In genomic region chr1:231108500-231109254, GRCh38 we compare ENCODE assay signal across 20 cellular contexts. TPM values are rescaled to one million over a fixed set of nuclear protein-coding genes. Genes with fewer than 3 reads are reported as not detected.
"Had no signal": no experiment of that assay in that cellular context is flagged by ENCODE, and none has a peak within 500 bp of the region (broad histone marks: within the 10 kb centered on the region; RNA-seq: fewer than 3 reads in every experiment).

No MANE protein-coding gene starts in this region.

- ATAC-seq: activated T-cell treated with anti-CD3 and anti-CD28 coated beads, Interleukin-2, amount 50 U/mL, for 4 hours; foreskin keratinocyte; left lobe of liver; stimulated activated memory B cell treated with anti-CD40 and anti-IgM and Interleukin-4, amounts not matched to agents 10 μg/mL and 1 μg/mL and 100 μg/mL, for 72 hours had no signal

- H3K27me3 ChIP-seq: upper lobe of left lung had no signal

- H3K36me3 ChIP-seq: spleen, thoracic aorta, upper lobe of left lung had no signal

- H3K27ac ChIP-seq: dorsolateral prefrontal cortex, epithelial cell of prostate, foreskin keratinocyte, thoracic aorta, upper lobe of left lung, VCaP had no signal

- H3K4me1 ChIP-seq: foreskin keratinocyte had no signal

- H3K4me3 ChIP-seq: dorsolateral prefrontal cortex, lung, spleen, thoracic aorta, upper lobe of left lung had no signal

- H3K9me3 Mint-ChIP-seq: activated naive CD4-positive, alpha-beta T cell treated with anti-CD3 and anti-CD28 coated beads, Interleukin-2, amount 10 ng/mL, durations not matched to agents 7 days and 5 days; natural killer cell treated with Interleukin-12 subunit alpha and Interleukin-12 subunit beta and Interleukin-15 and Interleukin-18, amount 100 ng/mL, for 72 hours; T-helper 1 cell treated with Interleukin-12 subunit alpha and Interleukin-12 subunit beta and Interleukin-4 antibody, amounts not matched to agents 30 μg/mL and 1 μg/mL, for 36 hours had no signal

- H3K9me3 ChIP-seq: thoracic aorta, upper lobe of left lung had no signal

- H3K4me1 Mint-ChIP-seq: activated naive CD4-positive, alpha-beta T cell treated with anti-CD3 and anti-CD28 coated beads, Interleukin-2, amount 10 ng/mL, durations not matched to agents 7 days and 5 days had no signal

- DNase-seq: activated CD8-positive, alpha-beta memory T cell treated with anti-CD3 and anti-CD28 coated beads, Interleukin-2, amount 50 U/mL, for 4 hours; activated effector memory CD4-positive, alpha-beta T cell treated with Interleukin-2 at 50 U/mL for 16 hours; activated naive CD4-positive, alpha-beta T cell treated with anti-CD3 and anti-CD28 coated beads, Interleukin-2, amount 10 ng/mL, durations not matched to agents 7 days and 5 days; activated T-cell treated with anti-CD3 and anti-CD28 coated beads, Interleukin-2, amount 50 U/mL, for 4 hours; foreskin keratinocyte; kidney; nucleus accumbens; posterior cingulate gyrus; spleen; stimulated activated CD4-positive, alpha-beta T cell treated with anti-CD3 and anti-CD28 coated beads, Interleukin-4, amount 100 ng/mL, for 4 hours; upper lobe of left lung had no signal

- H3K4me3 Mint-ChIP-seq: activated naive CD4-positive, alpha-beta T cell treated with anti-CD3 and anti-CD28 coated beads, Interleukin-2, amount 10 ng/mL, durations not matched to agents 7 days and 5 days; activated T-cell treated with anti-CD3 and anti-CD28 coated beads, Interleukin-2, amount 50 U/mL, for 4 hours; natural killer cell treated with Interleukin-12 subunit alpha and Interleukin-12 subunit beta and Interleukin-15 and Interleukin-18, amount 100 ng/mL, for 72 hours; stimulated activated memory B cell treated with anti-CD40 and anti-IgM and Interleukin-4, amounts not matched to agents 10 μg/mL and 1 μg/mL and 100 μg/mL, for 72 hours; T-helper 1 cell treated with Interleukin-12 subunit alpha and Interleukin-12 subunit beta and Interleukin-4 antibody, amounts not matched to agents 30 μg/mL and 1 μg/mL, for 36 hours had no signal

- H3K27ac Mint-ChIP-seq: activated naive CD4-positive, alpha-beta T cell treated with anti-CD3 and anti-CD28 coated beads, Interleukin-2, amount 10 ng/mL, durations not matched to agents 7 days and 5 days; natural killer cell treated with Interleukin-12 subunit alpha and Interleukin-12 subunit beta and Interleukin-15 and Interleukin-18, amount 100 ng/mL, for 72 hours; stimulated activated memory B cell treated with anti-CD40 and anti-IgM and Interleukin-4, amounts not matched to agents 10 μg/mL and 1 μg/mL and 100 μg/mL, for 72 hours; T-helper 1 cell treated with Interleukin-12 subunit alpha and Interleukin-12 subunit beta and Interleukin-4 antibody, amounts not matched to agents 30 μg/mL and 1 μg/mL, for 36 hours had no signal

- H3K36me3 Mint-ChIP-seq: activated naive CD4-positive, alpha-beta T cell treated with anti-CD3 and anti-CD28 coated beads, Interleukin-2, amount 10 ng/mL, durations not matched to agents 7 days and 5 days; stimulated activated memory B cell treated with anti-CD40 and anti-IgM and Interleukin-4, amounts not matched to agents 10 μg/mL and 1 μg/mL and 100 μg/mL, for 72 hours had no signal

RNA-seq across cellular contexts. Expression of gene TRIM67, which starts 53.2 kb away (rescaled TPM):
- total RNA-seq: activated T-cell treated with anti-CD3 and anti-CD28 coated beads, Interleukin-2, amount 50 U/mL, for 4 hours; foreskin keratinocyte; kidney; natural killer cell treated with Interleukin-12 subunit alpha and Interleukin-12 subunit beta and Interleukin-15 and Interleukin-18, amount 100 ng/mL, for 72 hours; thoracic aorta had no signal
- polyA plus RNA-seq: foreskin keratinocyte had no signal
